In the genomic region with DNA sequence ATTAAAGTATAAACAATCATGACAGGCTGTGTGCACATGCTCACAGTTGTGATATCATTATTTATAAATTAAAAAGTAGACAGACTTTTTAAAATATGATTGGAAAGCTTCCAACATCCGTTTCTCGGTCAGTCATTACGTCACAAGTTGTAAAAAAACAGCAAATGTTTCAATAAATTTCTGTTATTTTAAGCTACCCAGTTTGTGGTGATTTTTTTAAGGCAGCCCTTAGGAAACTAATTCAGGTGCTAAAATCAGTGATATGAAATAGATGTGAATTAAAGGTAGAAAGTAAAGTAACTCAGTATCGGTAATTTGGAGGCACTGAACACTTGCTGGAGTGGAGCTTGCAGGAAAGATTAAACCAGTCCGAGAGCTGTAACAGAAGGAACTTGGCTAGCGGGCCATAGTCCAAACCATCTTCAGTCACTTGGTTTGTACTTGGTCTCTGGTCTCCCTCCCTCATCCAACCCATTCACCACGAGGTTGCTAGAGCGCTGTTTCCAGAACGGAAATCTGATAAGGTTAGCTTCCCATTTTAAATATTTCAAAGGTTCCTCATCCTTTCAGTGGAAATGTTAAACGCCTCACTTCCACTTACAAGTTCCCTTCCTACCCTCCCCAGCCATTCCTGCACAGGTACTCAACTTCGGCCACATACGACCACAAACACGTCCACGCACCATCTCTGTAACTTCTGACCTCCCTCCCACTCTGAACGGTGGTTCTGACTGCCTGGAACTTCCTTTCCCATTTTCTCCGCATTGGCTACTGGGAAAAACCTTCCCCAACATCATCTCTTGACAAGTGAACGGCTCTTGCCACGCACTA, we compare ENCODE assay signal across 8 cellular contexts. TPM values are rescaled to one million over a fixed set of nuclear protein-coding genes. Genes with fewer than 3 reads are reported as not detected.
DNase-seq lines count a peak whose midpoint lies in the region; ATAC-seq and TF ChIP-seq lines count a peak whose summit lies in the region.

No MANE protein-coding gene starts in this region.

- H3K4me1 ChIP-seq in Peyer's patch (peaks cover 0 to 28% (median 3%) of the 10 kb centered on the region in 4 donors), smooth muscle cell (ENCODE audit: low read depth) (peaks cover 16% of the 10 kb centered on the region)

- H3K36me3 Mint-ChIP-seq in immature natural killer cell: peaks cover 14 to 29% (median 23%) of the 10 kb centered on the region in 3 donors

- H2AFZ ChIP-seq in smooth muscle cell (ENCODE audit: low read depth): peak overlapping the region; percentile 83

- H3K4me1 Mint-ChIP-seq in immature natural killer cell: peaks cover 57 to 66% of the 10 kb centered on the region in 2 donors

- DNase-seq in GM03348 (ENCODE audit: low spot score) (peak; percentile 9), Peyer's patch (peak in 2 of 3 donors; percentile 22 to 74), brain microvascular endothelial cell (no peak), immature natural killer cell (peak; percentile 44 to 53 (median 48)), smooth muscle cell (lab: John Stamatoyannopoulos, UW; ENCODE audit: unreplicated experiment) (no peak), DMS153 treated with DMSO at 0.1 percent for 48 hours (lab: John Stamatoyannopoulos, UW; ENCODE audit: unreplicated experiment) (no peak)

- H3K27ac Mint-ChIP-seq in immature natural killer cell: peak overlapping the region; percentile 96 to 100 (median 98)

- peaks cover 0 to 37% (median 0%) of the 10 kb centered on the region in 3 donors for H3K36me3 ChIP-seq in Peyer's patch
- H3K36me3 ChIP-seq in brain microvascular endothelial cell (replicated peaks): peaks cover 28% of the 10 kb centered on the region
- peaks cover 12% of the 10 kb centered on the region for H3K36me3 ChIP-seq in smooth muscle cell (ENCODE audit: low read depth)

- peak in 1 of 2 donors; percentile 16 for TF ChIP-seq POLR2A in Peyer's patch (IDR thresholded peaks at IDR 0.05)

- H3K9me3 ChIP-seq in Peyer's patch (no peaks in the 10 kb centered on the region), smooth muscle cell (replicated peaks; ENCODE audit: low read depth) (no peaks in the 10 kb centered on the region)

- peak overlapping the region; percentile 95 for H3K9ac ChIP-seq in smooth muscle cell (ENCODE audit: low read depth)

- no peaks in the 10 kb centered on the region for H3K9me3 Mint-ChIP-seq in immature natural killer cell

- 17% methylated on average over 18 of the region's 18 CpGs for WGBS in smooth muscle cell (ENCODE audit: low lambda C conversion rate)

- peaks cover 28% of the 10 kb centered on the region for H3K79me2 ChIP-seq in smooth muscle cell (ENCODE audit: low read depth)

- H3K27ac ChIP-seq in 22Rv1 (peak overlapping the region; percentile 83), Peyer's patch (peak overlapping the region; percentile 95 to 98 (median 98)), brain microvascular endothelial cell (peak overlapping the region; percentile 93), smooth muscle cell (ENCODE audit: low read depth) (peak overlapping the region; percentile 89)

- peak overlapping the region; percentile 93 to 100 (median 97) for H3K4me3 Mint-ChIP-seq in immature natural killer cell

- H3K27me3 ChIP-seq in Peyer's patch (no peaks in the 10 kb centered on the region), brain microvascular endothelial cell (replicated peaks) (no peaks in the 10 kb centered on the region), smooth muscle cell (ENCODE audit: low read depth) (no peaks in the 10 kb centered on the region)

- H3K27me3 Mint-ChIP-seq in immature natural killer cell (ENCODE audit: low read depth in 3 of 3): peaks cover 8 to 26% (median 20%) of the 10 kb centered on the region in 3 donors

- peak overlapping the region; percentile 88 for H3K4me2 ChIP-seq in smooth muscle cell

- ATAC-seq in HG02885 (IDR thresholded peaks at IDR 0.05; ENCODE audit: poor library complexity, unreplicated experiment): peak; percentile 9

- peak overlapping the region; percentile 72 to 84 (median 78) for H3K4me3 ChIP-seq in Peyer's patch
- peak overlapping the region; percentile 96 for H3K4me3 ChIP-seq in brain microvascular endothelial cell (ENCODE audit: low read depth, low read length)
- peak overlapping the region; percentile 75 for H3K4me3 ChIP-seq in smooth muscle cell

- H4K20me1 ChIP-seq in smooth muscle cell (ENCODE audit: low read depth): peaks cover 13% of the 10 kb centered on the region

- no peak for TF ChIP-seq CTCF in 22Rv1 (IDR thresholded peaks at IDR 0.05)
- TF ChIP-seq CTCF in Peyer's patch (IDR thresholded peaks at IDR 0.05): no peak
- no peak for TF ChIP-seq CTCF in brain microvascular endothelial cell (IDR thresholded peaks at IDR 0.05; ENCODE audit: low read depth, low read length, missing control alignments)
- no peak for TF ChIP-seq CTCF in smooth muscle cell (IDR thresholded peaks at IDR 0.05; ENCODE audit: borderline replicate concordance, insufficient read depth, poor library complexity, severe bottlenecking)

- in situ Hi-C loops in brain microvascular endothelial cell (cut with HindIII; ENCODE audit: low pct_ligation_motif_present, low sequenced_read_pairs): no loop called here

- no peaks in the 10 kb centered on the region for H3F3A ChIP-seq in smooth muscle cell (ENCODE audit: low read depth)

RNA-seq across cellular contexts. Expression of gene CCNH, which starts 0.9 kb away (rescaled TPM):
- total RNA-seq in Peyer's patch: 100 to 1,000 TPM in 3 of 4 donors, 10 to 100 TPM in 1; 81.7 to 370 (median 127) TPM
- 10 to 100 TPM; 64.0 to 85.7 (median 68.2) TPM for polyA plus RNA-seq in immature natural killer cell
- 96.7 and 97.0 TPM in 2 replicates for total RNA-seq in smooth muscle cell
- polyA plus RNA-seq in smooth muscle cell: 33.2 and 36.8 TPM in 2 replicates

Comparison
In these comparisons a context has a peak if more than half of its experiments do, and no peak if none do; other contexts are left out.
1. DNase-seq: peak in GM03348 (single experiment), Peyer's patch (2 of 3) and immature natural killer cell (3 of 3); none in brain microvascular endothelial cell (single experiment), smooth muscle cell (single experiment) and DMS153 treated with DMSO at 0.1 percent for 48 hours (single experiment).
2. Peak in every context shown above with its lines, with median percentiles within 50 percentile points of each other: H3K27ac ChIP-seq and H3K4me3 ChIP-seq.